9 cellular contexts compared by ENCODE assay signal in genomic region chr5:140312067-140312790, GRCh38. TPM values are rescaled to one million over a fixed set of nuclear protein-coding genes. Genes with fewer than 3 reads are reported as not detected.
DNase-seq lines count a peak whose midpoint lies in the region; ATAC-seq and TF ChIP-seq lines count a peak whose summit lies in the region.
"Had no signal": no experiment of that assay in that cellular context is flagged by ENCODE, and none has a peak within 500 bp of the region (broad histone marks: within the 10 kb centered on the region; RNA-seq: fewer than 3 reads in every experiment).

No MANE protein-coding gene starts in this region.

- POLR2A ChIA-PET in AG04449 (lab: Yijun Ruan, JAX) = interaction anchor here (0.8 to 1.7 kb wide), 3 partner anchors 9 to 17 kb away, joined by 3 to 9 read pairs (median 5); partner anchors contain the start of gene PFDN1

- no peaks in the 10 kb centered on the region for H3K9me3 ChIP-seq in tibial nerve

- peak; percentile 68 for DNase-seq in AG04449 (ENCODE audit: low read depth, low spot score)
- peak; percentile 69 for DNase-seq in LHCN-M2 (ENCODE audit: low read depth)
- peak; percentile 81 to 99 for DNase-seq in cardiac fibroblast (ENCODE audit: low read depth in 2 of 2)
- DNase-seq in lung microvascular endothelial cell (ENCODE audit: low read depth in 2 of 2) = peak; percentile 96 to 99
- no peak for DNase-seq in tibial nerve (ENCODE audit: low spot score in 2 of 2)
- no peak for DNase-seq in NCI-H1694 (lab: John Stamatoyannopoulos, UW)
- DNase-seq in NK-92 (lab: John Stamatoyannopoulos, UW; ENCODE audit: unreplicated experiment) = no peak

- no peak overlapping the region for H3K4me3 ChIP-seq in AG04449 (ENCODE audit: low read depth, low read length)
- H3K4me3 ChIP-seq in cardiac fibroblast (replicated peaks in 1 of 2; ENCODE audit: low read depth in 2 of 2, low read length in 2 of 2) = no peak overlapping the region
- no peak overlapping the region for H3K4me3 ChIP-seq in tibial nerve

- H3K4me1 ChIP-seq in tibial nerve = peaks cover 0 to 14% (median 5%) of the 10 kb centered on the region in 4 donors

- H3K27ac ChIP-seq in tibial nerve = peak overlapping the region in 2 of 4 donors; percentile 56 to 65

- CTCF ChIA-PET in AG04449 (lab: Yijun Ruan, JAX) = interaction anchor here (0.8 to 3.6 kb wide), 5 partner anchors 9 to 72 kb away, joined by 3 to 22 read pairs (median 3); partner anchors contain the start of gene HBEGF

- WGBS in tibial nerve, 2 donors = 35 to 36% methylated on average over 4 of the region's 4 CpGs

- ATAC-seq in HG02642 (IDR thresholded peaks at IDR 0.05; ENCODE audit: poor library complexity, unreplicated experiment) = no peak

- peak in 1 of 2 donors; percentile 60 for TF ChIP-seq EP300 in tibial nerve (IDR thresholded peaks at IDR 0.05)

- no peak for TF ChIP-seq POLR2A in tibial nerve (IDR thresholded peaks at IDR 0.05)

- TF ChIP-seq CTCF in AG04449 (IDR thresholded peaks at IDR 0.05; ENCODE audit: insufficient read depth, low read length, missing control alignments) (no peak), cardiac fibroblast (IDR thresholded peaks at IDR 0.05; ENCODE audit: low read depth, low read length) (no peak), tibial nerve (IDR thresholded peaks at IDR 0.05) (no peak)

- H3K36me3 ChIP-seq in tibial nerve = no peaks in the 10 kb centered on the region

- H3K27me3 ChIP-seq in tibial nerve = no peaks in the 10 kb centered on the region

RNA-seq across cellular contexts. Expression of gene PFDN1, which starts 9.3 kb away (rescaled TPM):
- total RNA-seq in LHCN-M2 (2014; rRNA removed) = 82.8 and 85.9 TPM in 2 replicates
- polyA plus RNA-seq in LHCN-M2 (2012) = 92.3 TPM
- total RNA-seq in lung microvascular endothelial cell = 61.9 and 64.7 TPM in 2 replicates
- total RNA-seq in tibial nerve = 100 to 1,000 TPM in 3 of 4 donors, 10 to 100 TPM in 1; 98.2 to 146 (median 109) TPM

RNA-seq across cellular contexts. Expression of gene HBEGF, which starts 34.2 kb away (rescaled TPM):
- total RNA-seq in LHCN-M2 (2014; rRNA removed) (1.8 and 1.9 TPM in 2 replicates), lung microvascular endothelial cell (16.6 and 20.4 TPM in 2 replicates), tibial nerve (10 to 100 TPM; 27.1 to 30.9 (median 27.8) TPM)
- polyA plus RNA-seq in LHCN-M2 (2012) = 5.0 TPM

RNA-seq across cellular contexts. Expression of gene SLC4A9, which starts 47.8 kb away (rescaled TPM):
- total RNA-seq in LHCN-M2 (2014; rRNA removed) (not detected in 2 replicates), lung microvascular endothelial cell (under 0.01 TPM in 1 of 2 replicates, not detected in the other), tibial nerve (not detected)
- not detected for polyA plus RNA-seq in LHCN-M2 (2012)
- total RNA-seq: osteocyte had no signal

Comparison
In these comparisons a context has a peak if more than half of its experiments do, and no peak if none do; other contexts are left out.
1. DNase-seq: peak in AG04449 (single experiment), LHCN-M2 (single experiment), cardiac fibroblast (2 of 2) and lung microvascular endothelial cell (2 of 2); none in tibial nerve (0 of 2), NCI-H1694 (single experiment) and NK-92 (single experiment).